ENCODE assay signal across 1 cellular context in genomic region chr19:54207908-54208783, GRCh38.
TF ChIP-seq lines count a peak whose summit lies in the region.

No MANE protein-coding gene starts in this region.

TF ChIP-seq in K562, 482 proteins besides CTCF, POLR2A, EP300 and RAD21 (continued from another document and continues in another):
- TF ChIP-seq, protein P1, sequence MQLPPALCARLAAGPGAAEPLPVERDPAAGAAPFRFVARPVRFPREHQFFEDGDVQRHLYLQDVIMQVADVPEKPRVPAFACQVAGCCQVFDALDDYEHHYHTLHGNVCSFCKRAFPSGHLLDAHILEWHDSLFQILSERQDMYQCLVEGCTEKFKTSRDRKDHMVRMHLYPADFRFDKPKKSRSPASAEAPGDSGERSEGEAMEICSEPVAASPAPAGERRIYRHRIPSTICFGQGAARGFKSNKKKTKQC (CRISPR knock-in tag; IDR thresholded peaks at IDR 0.05) = no peak; the same call in 1 of the 2 replicates
- TF ChIP-seq SIN3B (IDR thresholded peaks at IDR 0.05; ENCODE audit: low read depth) = no peak
- TF ChIP-seq DMBX1 (CRISPR knock-in tag; IDR thresholded peaks at IDR 0.05; ENCODE audit: borderline replicate concordance) = 0 out of 2 replicates have a peak, but pooled peaks have one; percentile 42
- peak; percentile 95 for TF ChIP-seq ESRRA (IDR thresholded peaks at IDR 0.05; ENCODE audit: borderline replicate concordance, low read depth)
- no peak for TF ChIP-seq ZNF184 (CRISPR knock-in tag; IDR thresholded peaks at IDR 0.05)
- TF ChIP-seq ZNF778 (CRISPR knock-in tag; IDR thresholded peaks at IDR 0.05) = no peak
- peak; percentile 70 for TF ChIP-seq GABPA (tag; conservative IDR thresholded peaks at IDR 0.05; ENCODE audit: low read depth)
- TF ChIP-seq, protein P2, sequence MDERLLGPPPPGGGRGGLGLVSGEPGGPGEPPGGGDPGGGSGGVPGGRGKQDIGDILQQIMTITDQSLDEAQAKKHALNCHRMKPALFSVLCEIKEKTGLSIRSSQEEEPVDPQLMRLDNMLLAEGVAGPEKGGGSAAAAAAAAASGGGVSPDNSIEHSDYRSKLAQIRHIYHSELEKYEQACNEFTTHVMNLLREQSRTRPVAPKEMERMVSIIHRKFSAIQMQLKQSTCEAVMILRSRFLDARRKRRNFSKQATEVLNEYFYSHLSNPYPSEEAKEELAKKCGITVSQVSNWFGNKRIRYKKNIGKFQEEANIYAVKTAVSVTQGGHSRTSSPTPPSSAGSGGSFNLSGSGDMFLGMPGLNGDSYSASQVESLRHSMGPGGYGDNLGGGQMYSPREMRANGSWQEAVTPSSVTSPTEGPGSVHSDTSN (CRISPR knock-in tag; IDR thresholded peaks at IDR 0.05; ENCODE audit: low read depth) = no peak
- TF ChIP-seq, protein P2 (tag; conservative IDR thresholded peaks at IDR 0.05; ENCODE audit: low read depth) = no peak
- TF ChIP-seq ELF4 (CRISPR knock-in tag; IDR thresholded peaks at IDR 0.05) = peak; percentile 78
- TF ChIP-seq TCF7 (IDR thresholded peaks at IDR 0.05; ENCODE audit: borderline replicate concordance) = no peak
- no peak for TF ChIP-seq U2AF2 (optimal IDR thresholded peaks at IDR 0.05; ENCODE audit: low read depth, low read length)
- peak; percentile 56; the same call in 1 of the 2 replicates for TF ChIP-seq TARDBP (IDR thresholded peaks at IDR 0.05)
- TF ChIP-seq SMARCC2 (IDR thresholded peaks at IDR 0.05; ENCODE audit: low read depth) = peak; percentile 81
- TF ChIP-seq NR0B1 (IDR thresholded peaks at IDR 0.05; ENCODE audit: partially characterized antibody) = no peak
- no peak for TF ChIP-seq NELFE (IDR thresholded peaks at IDR 0.05; ENCODE audit: insufficient read depth, insufficient read length)
- TF ChIP-seq ZNF23 (CRISPR knock-in tag; IDR thresholded peaks at IDR 0.05) = 0 out of 2 replicates have a peak, but pooled peaks have one; percentile 51
- TF ChIP-seq ZNF121 (CRISPR knock-in tag; conservative IDR thresholded peaks at IDR 0.05) = no peak
- peak; percentile 85 for TF ChIP-seq ZNF347 (CRISPR knock-in tag; IDR thresholded peaks at IDR 0.05; ENCODE audit: low read depth)
- TF ChIP-seq, protein P3, sequence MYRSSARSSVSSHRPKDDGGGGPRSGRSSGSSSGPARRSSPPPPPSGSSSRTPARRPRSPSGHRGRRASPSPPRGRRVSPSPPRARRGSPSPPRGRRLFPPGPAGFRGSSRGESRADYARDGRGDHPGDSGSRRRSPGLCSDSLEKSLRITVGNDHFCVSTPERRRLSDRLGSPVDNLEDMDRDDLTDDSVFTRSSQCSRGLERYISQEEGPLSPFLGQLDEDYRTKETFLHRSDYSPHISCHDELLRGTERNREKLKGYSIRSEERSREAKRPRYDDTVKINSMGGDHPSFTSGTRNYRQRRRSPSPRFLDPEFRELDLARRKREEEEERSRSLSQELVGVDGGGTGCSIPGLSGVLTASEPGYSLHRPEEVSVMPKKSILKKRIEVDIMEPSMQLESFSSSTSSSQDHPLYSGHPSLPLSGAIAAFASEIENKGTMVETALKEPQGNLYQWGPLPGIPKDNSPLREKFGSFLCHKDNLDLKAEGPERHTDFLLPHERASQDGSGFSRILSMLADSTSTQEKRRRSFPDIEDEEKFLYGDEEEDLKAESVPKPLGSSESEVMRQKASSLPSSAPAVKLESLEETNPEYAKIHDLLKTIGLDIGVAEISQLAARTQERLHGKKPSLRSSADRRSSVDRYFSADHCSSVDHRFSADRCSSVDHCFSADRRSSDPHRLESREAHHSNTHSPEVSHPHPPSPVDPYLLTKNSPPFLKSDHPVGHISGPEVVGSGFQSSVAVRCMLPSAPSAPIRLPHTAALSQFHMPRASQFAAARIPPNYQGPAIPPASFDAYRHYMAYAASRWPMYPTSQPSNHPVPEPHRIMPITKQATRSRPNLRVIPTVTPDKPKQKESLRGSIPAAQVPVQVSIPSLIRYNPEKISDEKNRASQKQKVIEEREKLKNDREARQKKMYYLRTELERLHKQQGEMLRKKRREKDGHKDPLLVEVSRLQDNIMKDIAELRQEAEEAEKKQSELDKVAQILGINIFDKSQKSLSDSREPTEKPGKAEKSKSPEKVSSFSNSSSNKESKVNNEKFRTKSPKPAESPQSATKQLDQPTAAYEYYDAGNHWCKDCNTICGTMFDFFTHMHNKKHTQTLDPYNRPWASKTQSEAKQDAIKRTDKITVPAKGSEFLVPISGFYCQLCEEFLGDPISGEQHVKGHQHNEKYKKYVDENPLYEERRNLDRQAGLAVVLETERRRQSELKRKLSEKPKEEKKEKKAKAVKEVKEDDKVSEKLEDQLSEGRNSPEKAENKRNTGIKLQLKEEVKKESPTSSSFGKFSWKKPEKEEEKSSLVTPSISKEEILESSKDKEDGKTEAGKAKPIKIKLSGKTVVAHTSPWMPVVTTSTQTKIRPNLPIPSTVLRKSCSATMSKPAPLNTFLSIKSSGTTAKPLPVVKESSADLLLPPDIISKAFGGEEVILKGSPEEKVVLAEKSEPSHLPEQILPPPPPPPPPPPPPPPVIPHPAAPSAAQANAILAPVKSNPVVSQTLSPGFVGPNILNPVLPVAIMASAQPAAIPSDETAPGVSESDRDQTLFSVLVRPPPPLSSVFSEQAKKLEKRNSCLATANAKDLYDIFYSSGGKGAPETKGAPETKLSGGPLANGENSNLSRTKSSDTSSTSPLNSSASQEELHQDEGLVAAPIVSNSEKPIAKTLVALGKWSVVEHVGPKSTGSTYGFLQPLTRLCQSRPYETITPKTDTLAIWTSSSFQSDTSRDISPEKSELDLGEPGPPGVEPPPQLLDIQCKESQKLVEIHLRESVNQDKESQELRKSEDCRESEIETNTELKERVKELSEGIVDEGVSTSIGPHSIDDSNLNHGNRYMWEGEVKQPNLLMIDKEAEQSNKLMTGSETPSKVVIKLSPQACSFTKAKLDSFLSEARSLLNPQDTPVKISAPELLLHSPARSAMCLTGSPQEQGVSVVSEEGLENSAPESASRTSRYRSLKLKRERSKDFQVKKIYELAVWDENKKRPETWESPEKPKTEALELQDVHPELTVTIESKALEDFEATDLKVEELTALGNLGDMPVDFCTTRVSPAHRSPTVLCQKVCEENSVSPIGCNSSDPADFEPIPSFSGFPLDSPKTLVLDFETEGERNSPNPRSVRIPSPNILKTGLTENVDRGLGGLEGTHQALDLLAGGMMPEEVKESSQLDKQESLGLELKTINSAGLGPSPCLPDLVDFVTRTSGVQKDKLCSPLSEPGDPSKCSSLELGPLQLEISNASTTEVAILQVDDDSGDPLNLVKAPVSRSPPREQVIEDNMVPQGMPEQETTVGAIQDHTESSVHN (IDR thresholded peaks at IDR 0.05; ENCODE audit: borderline replicate concordance in 1 of 2, low read depth in 1 of 2) = peak in 1 of 2 experiments; percentile 92; a peak in 2 of 4 replicates
- TF ChIP-seq ZNF24 (IDR thresholded peaks at IDR 0.05) = 0 out of 2 replicates have a peak, but pooled peaks have one; percentile 54
- no peak for TF ChIP-seq ZNF175 (CRISPR knock-in tag; IDR thresholded peaks at IDR 0.05; ENCODE audit: low read depth)
- no peak for TF ChIP-seq CCAR2 (IDR thresholded peaks at IDR 0.05; ENCODE audit: low read depth, low read length)
- no peak for TF ChIP-seq HDAC8 (tag; IDR thresholded peaks at IDR 0.05)
- TF ChIP-seq RBM15 (IDR thresholded peaks at IDR 0.05; ENCODE audit: insufficient read depth, low read length) = no peak
- TF ChIP-seq, protein P4, sequence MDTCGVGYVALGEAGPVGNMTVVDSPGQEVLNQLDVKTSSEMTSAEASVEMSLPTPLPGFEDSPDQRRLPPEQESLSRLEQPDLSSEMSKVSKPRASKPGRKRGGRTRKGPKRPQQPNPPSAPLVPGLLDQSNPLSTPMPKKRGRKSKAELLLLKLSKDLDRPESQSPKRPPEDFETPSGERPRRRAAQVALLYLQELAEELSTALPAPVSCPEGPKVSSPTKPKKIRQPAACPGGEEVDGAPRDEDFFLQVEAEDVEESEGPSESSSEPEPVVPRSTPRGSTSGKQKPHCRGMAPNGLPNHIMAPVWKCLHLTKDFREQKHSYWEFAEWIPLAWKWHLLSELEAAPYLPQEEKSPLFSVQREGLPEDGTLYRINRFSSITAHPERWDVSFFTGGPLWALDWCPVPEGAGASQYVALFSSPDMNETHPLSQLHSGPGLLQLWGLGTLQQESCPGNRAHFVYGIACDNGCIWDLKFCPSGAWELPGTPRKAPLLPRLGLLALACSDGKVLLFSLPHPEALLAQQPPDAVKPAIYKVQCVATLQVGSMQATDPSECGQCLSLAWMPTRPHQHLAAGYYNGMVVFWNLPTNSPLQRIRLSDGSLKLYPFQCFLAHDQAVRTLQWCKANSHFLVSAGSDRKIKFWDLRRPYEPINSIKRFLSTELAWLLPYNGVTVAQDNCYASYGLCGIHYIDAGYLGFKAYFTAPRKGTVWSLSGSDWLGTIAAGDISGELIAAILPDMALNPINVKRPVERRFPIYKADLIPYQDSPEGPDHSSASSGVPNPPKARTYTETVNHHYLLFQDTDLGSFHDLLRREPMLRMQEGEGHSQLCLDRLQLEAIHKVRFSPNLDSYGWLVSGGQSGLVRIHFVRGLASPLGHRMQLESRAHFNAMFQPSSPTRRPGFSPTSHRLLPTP (IDR thresholded peaks at IDR 0.05; ENCODE audit: borderline replicate concordance, extremely low read depth, insufficient read length) = no peak
- TF ChIP-seq SMARCB1 (IDR thresholded peaks at IDR 0.05; ENCODE audit: insufficient read length, low read depth) = no peak
- TF ChIP-seq FOXP1 (CRISPR knock-in tag; IDR thresholded peaks at IDR 0.05) = peak; percentile 91
- no peak for TF ChIP-seq MECOM (CRISPR knock-in tag; IDR thresholded peaks at IDR 0.05)
- TF ChIP-seq NCOA4 (IDR thresholded peaks at IDR 0.05; ENCODE audit: partially characterized antibody) = no peak
- peak; percentile 97 for TF ChIP-seq FOXJ2 (tag; IDR thresholded peaks at IDR 0.05)
- peak; percentile 54 for TF ChIP-seq RBBP5 (IDR thresholded peaks at IDR 0.05; ENCODE audit: borderline replicate concordance, insufficient read depth, low read length, poor library complexity, severe bottlenecking)
- TF ChIP-seq RBM22 (IDR thresholded peaks at IDR 0.05; ENCODE audit: low read depth, low read length, poor library complexity, severe bottlenecking) = no peak
- TF ChIP-seq, protein P5, sequence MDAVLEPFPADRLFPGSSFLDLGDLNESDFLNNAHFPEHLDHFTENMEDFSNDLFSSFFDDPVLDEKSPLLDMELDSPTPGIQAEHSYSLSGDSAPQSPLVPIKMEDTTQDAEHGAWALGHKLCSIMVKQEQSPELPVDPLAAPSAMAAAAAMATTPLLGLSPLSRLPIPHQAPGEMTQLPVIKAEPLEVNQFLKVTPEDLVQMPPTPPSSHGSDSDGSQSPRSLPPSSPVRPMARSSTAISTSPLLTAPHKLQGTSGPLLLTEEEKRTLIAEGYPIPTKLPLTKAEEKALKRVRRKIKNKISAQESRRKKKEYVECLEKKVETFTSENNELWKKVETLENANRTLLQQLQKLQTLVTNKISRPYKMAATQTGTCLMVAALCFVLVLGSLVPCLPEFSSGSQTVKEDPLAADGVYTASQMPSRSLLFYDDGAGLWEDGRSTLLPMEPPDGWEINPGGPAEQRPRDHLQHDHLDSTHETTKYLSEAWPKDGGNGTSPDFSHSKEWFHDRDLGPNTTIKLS (IDR thresholded peaks at IDR 0.05; ENCODE audit: borderline replicate concordance, low read depth) = peak; percentile 68; the same call in 1 of the 2 replicates
- no peak; the same call in 1 of the 2 replicates for TF ChIP-seq REST (CRISPR knock-in tag; IDR thresholded peaks at IDR 0.05; ENCODE audit: low read depth)
